In the genomic region with DNA sequence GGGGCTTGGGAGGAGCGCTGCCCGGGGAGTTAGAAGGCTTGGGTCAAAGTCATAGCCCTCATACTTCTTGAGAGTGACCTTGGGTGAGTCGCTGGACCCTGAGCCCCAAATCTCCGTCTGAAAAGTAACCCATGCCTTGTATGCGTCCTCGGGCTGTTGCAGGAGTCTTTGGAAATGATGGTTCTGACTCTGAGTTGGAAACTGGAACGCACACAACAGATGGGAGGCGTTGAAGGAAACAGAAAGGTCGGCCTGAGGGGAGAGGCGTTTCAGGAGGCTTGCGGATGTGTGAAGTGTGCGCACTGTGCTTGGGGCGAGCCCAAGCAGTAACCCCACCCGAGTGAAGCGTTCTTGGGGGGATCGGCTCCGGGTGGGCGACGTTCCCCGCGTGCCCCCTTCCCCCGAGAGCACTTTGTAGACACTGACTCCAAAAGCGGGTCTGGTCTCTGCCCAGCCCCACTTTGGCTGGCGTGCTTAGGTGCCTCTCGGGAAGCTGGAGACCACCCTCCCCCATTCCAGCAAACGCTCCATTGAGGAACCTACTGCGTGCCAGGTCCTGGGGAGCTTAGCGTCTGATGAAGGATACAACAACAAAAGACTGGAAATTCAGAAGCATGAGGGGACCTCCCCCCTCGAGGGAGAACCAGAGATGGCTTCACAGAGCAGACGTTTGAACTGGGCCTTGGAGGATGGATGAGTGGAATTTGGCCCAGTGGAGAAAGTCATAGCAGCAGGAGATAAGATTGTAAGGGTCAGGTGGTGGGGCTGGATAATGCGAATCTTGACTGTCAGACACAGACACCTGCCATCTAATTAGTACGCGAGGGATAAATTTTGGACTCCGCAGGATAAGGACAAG, we compare ENCODE assay signal across 8 cellular contexts. TPM values are rescaled to one million over a fixed set of nuclear protein-coding genes. Genes with fewer than 3 reads are reported as not detected.
DNase-seq lines count a peak whose midpoint lies in the region; ATAC-seq and TF ChIP-seq lines count a peak whose summit lies in the region.

No MANE protein-coding gene starts in this region.

- no peaks in the 10 kb centered on the region for H3K36me3 ChIP-seq in body of pancreas (replicated peaks in 1 of 2; ENCODE audit: insufficient read depth in 1 of 2, low read depth in 2 of 2)
- H3K36me3 ChIP-seq in kidney epithelial cell (ENCODE audit: control insufficient read depth, insufficient read depth, low read length): no peaks in the 10 kb centered on the region

- WGBS in body of pancreas, 2 donors: 38 to 47% methylated on average over 30 to 34 of the region's 34 CpGs

- H3K4me1 Mint-ChIP-seq in IgD-negative memory B cell: peaks cover 2 to 22% (median 18%) of the 10 kb centered on the region in 3 donors

- H3K27ac Mint-ChIP-seq in IgD-negative memory B cell: peak overlapping the region; percentile 94 to 99 (median 96)

- ATAC-seq in body of pancreas (no peak), HG03442 (IDR thresholded peaks at IDR 0.05; ENCODE audit: unreplicated experiment) (no peak), GM18519 (IDR thresholded peaks at IDR 0.05; ENCODE audit: low FRiP score, unreplicated experiment) (no peak)

- peak overlapping the region; percentile 5 to 75 for H3K4me3 ChIP-seq in body of pancreas
- H3K4me3 ChIP-seq in kidney epithelial cell (ENCODE audit: low read depth, low read length): peak overlapping the region; percentile 77

- no peak for TF ChIP-seq POLR2A in body of pancreas (IDR thresholded peaks at IDR 0.05)

- H3K4me1 ChIP-seq in body of pancreas: peaks cover 44% of the 10 kb centered on the region

- H3K27me3 ChIP-seq in body of pancreas (no peaks in the 10 kb centered on the region), kidney epithelial cell (ENCODE audit: control insufficient read depth, insufficient read depth, low read length) (no peaks in the 10 kb centered on the region)

- H3K9me3 Mint-ChIP-seq in IgD-negative memory B cell: no peaks in the 10 kb centered on the region

- intact Hi-C loops in body of pancreas (cut with DNase I): no loop called here

- no peaks in the 10 kb centered on the region for H3K27me3 Mint-ChIP-seq in IgD-negative memory B cell

- H3K4me3 Mint-ChIP-seq in IgD-negative memory B cell: peak overlapping the region; percentile 86 to 98 (median 96)

- peak in 2 of 4 donors; percentile 32 to 38 for DNase-seq in body of pancreas
- no peak for DNase-seq in kidney epithelial cell (ENCODE audit: low read depth)
- peak in 1 of 49 donors; percentile 14 for DNase-seq in substantia nigra (lab: John Stamatoyannopoulos, UW)
- DNase-seq in central memory CD4-positive, alpha-beta T cell: no peak

- H3K36me3 Mint-ChIP-seq in IgD-negative memory B cell: no peaks in the 10 kb centered on the region

- peak overlapping the region; percentile 87 for H3K27ac ChIP-seq in C4-2B
- peak overlapping the region; percentile 75 to 89 (median 88) for H3K27ac ChIP-seq in body of pancreas
- H3K27ac ChIP-seq in substantia nigra (ENCODE audit: low read depth, low read length, poor library complexity, severe bottlenecking): peak overlapping the region; percentile 76

- H3K9me3 ChIP-seq in body of pancreas: no peaks in the 10 kb centered on the region

- TF ChIP-seq CTCF in C4-2B (conservative IDR thresholded peaks at IDR 0.05) (no peak), body of pancreas (IDR thresholded peaks at IDR 0.05) (no peak), kidney epithelial cell (IDR thresholded peaks at IDR 0.05; ENCODE audit: insufficient read depth, low read length, poor library complexity, severe bottlenecking) (no peak)

RNA-seq across cellular contexts. Expression of a gene that starts 0.9 kb away (rescaled TPM):
- polyA plus RNA-seq in IgD-negative memory B cell: 13.1 TPM
- total RNA-seq in body of pancreas (10 to 100 TPM; 17.1 to 18.1 TPM), kidney epithelial cell (36.8 and 53.5 TPM in 2 replicates)
